ENCODE assay signal across 16 cellular contexts in genomic region chr5:108753877-108754276, GRCh38. TPM values are rescaled to one million over a fixed set of nuclear protein-coding genes. Genes with fewer than 3 reads are reported as not detected.
DNase-seq lines count a peak whose midpoint lies in the region; ATAC-seq, FAIRE-seq and TF ChIP-seq lines count a peak whose summit lies in the region.
"Had no signal": no experiment of that assay in that cellular context is flagged by ENCODE, and none has a peak within 500 bp of the region (broad histone marks: within the 10 kb centered on the region; RNA-seq: fewer than 3 reads in every experiment).

No MANE protein-coding gene starts in this region.

- POLR2A ChIA-PET in A673 (lab: Charles Lee; ENCODE audit: low non-redundant PET), result no interaction called here

- BruUV-seq in A673 (replicated peaks; lab: Mats Ljungman, UMichigan), result no TSS peak

- ATAC-seq in SK-N-SH treated with all-trans-retinoic acid at 6 μM for 48 hours (peak; percentile 11; the same call in 2 of the 3 replicates), HG02840 (IDR thresholded peaks at IDR 0.05; ENCODE audit: low FRiP score, unreplicated experiment) (no peak), GM21367 (IDR thresholded peaks at IDR 0.05; ENCODE audit: unreplicated experiment) (no peak)

- intact Hi-C loops in A673 (cut with micrococcal nuclease; ENCODE audit: unreplicated experiment), result no loop called here

- TF ChIP-seq CTCF in A673 (conservative IDR thresholded peaks at IDR 0.05; ENCODE audit: low read depth, low read length), result no peak

- H3K9me3 ChIP-seq in A673 (ENCODE audit: low read depth, low read length, poor library complexity, severe bottlenecking), result no peaks in the 10 kb centered on the region
- H3K9me3 ChIP-seq: esophagus muscularis mucosa had no signal

- no peaks in the 10 kb centered on the region for H3K36me3 ChIP-seq in A673 (ENCODE audit: insufficient read depth, low read length, poor library complexity, severe bottlenecking)
- H3K36me3 ChIP-seq: esophagus muscularis mucosa had no signal

- TF ChIP-seq POLR2A in H54 (IDR thresholded peaks at IDR 0.05; ENCODE audit: low read depth, low read length), result no peak

- CTCF ChIA-PET in A673 (lab: Charles Lee), result interaction anchor here (0.6 kb wide), 1 partner anchor 65 kb away, joined by 5 read pairs; no protein-coding TSS in a partner anchor

- no peaks in the 10 kb centered on the region for H3K27me3 ChIP-seq in A673 (replicated peaks; ENCODE audit: insufficient read depth, low read depth, low read length, poor library complexity)
- H3K27me3 ChIP-seq: esophagus muscularis mucosa had no signal

- peak; percentile 97 for FAIRE-seq in H54 (lab: Jason Lieb, UNC)
- FAIRE-seq: TTC549 had no signal

- no peak overlapping the region for H3K4me3 ChIP-seq in A673 (ENCODE audit: low read depth, low read length, poor library complexity, severe bottlenecking)
- H3K4me3 ChIP-seq: esophagus muscularis mucosa had no signal

- DNase-seq in A673 (ENCODE audit: low spot score), result peak; percentile 42
- no peak for DNase-seq in H54 (ENCODE audit: insufficient read length, low spot score)
- DNase-seq in fibroblast of the conjunctiva (ENCODE audit: low read depth), result peak; percentile 14
- DNase-seq in NCI-H82 treated with DMSO at 0.1 percent for 48 hours (lab: John Stamatoyannopoulos, UW; ENCODE audit: unreplicated experiment), result no peak
- no peak for DNase-seq in stimulated activated CD4-positive, alpha-beta T cell treated with anti-CD3 and anti-CD28 coated beads, Interleukin-2, amount 100 ng/mL, for 48 hours
- DNase-seq: activated naive CD4-positive, alpha-beta T cell treated with anti-CD3 and anti-CD28 coated beads, Interleukin-2, amount 10 ng/mL, durations not matched to agents 7 days and 5 days; KBM-7; NCI-H146; NCI-H524; occipital lobe; stimulated activated CD4-positive, alpha-beta T cell treated with anti-CD3 and anti-CD28 coated beads, Interleukin-15, amount 100 ng/mL, for 24 hours had no signal

- H3K27ac ChIP-seq in A673 (ENCODE audit: low read depth, low read length, poor library complexity, severe bottlenecking), result peak overlapping the region; percentile 41
- H3K27ac ChIP-seq: esophagus muscularis mucosa had no signal

- H3K4me1 ChIP-seq in A673 (ENCODE audit: insufficient read depth, low read length, poor library complexity, severe bottlenecking), result peaks cover 18% of the 10 kb centered on the region

TF ChIP-seq in SK-N-SH treated with all-trans-retinoic acid at 6 μM for 48 hours, 23 proteins besides CTCF, POLR2A, EP300 and RAD21:
- TF ChIP-seq PPARA (CRISPR knock-in tag; IDR thresholded peaks at IDR 0.05; ENCODE audit: borderline replicate concordance) (no peak), SNAI2 (CRISPR knock-in tag; IDR thresholded peaks at IDR 0.05) (no peak), ZNF565 (CRISPR knock-in tag; conservative IDR thresholded peaks at IDR 0.05; ENCODE audit: low read depth) (no peak), ZNF70 (CRISPR knock-in tag; IDR thresholded peaks at IDR 0.05) (no peak), ESRRG (CRISPR knock-in tag; IDR thresholded peaks at IDR 0.05) (no peak), ZC3H10 (CRISPR knock-in tag; IDR thresholded peaks at IDR 0.05) (no peak), CSDC2 (CRISPR knock-in tag; IDR thresholded peaks at IDR 0.05) (no peak), ZNF8 (CRISPR knock-in tag; IDR thresholded peaks at IDR 0.05) (no peak), RARB (CRISPR knock-in tag; IDR thresholded peaks at IDR 0.05) (no peak), CREB5 (CRISPR knock-in tag; IDR thresholded peaks at IDR 0.05; ENCODE audit: low read depth) (no peak), BACH2 (CRISPR knock-in tag; IDR thresholded peaks at IDR 0.05; ENCODE audit: borderline replicate concordance) (no peak), TOX (CRISPR knock-in tag; IDR thresholded peaks at IDR 0.05; ENCODE audit: borderline replicate concordance) (no peak), ZFP3 (CRISPR knock-in tag; IDR thresholded peaks at IDR 0.05) (no peak), ZFP30 (CRISPR knock-in tag; IDR thresholded peaks at IDR 0.05) (no peak), ISL1 (CRISPR knock-in tag; IDR thresholded peaks at IDR 0.05) (no peak)
- TF ChIP-seq, protein P1, sequence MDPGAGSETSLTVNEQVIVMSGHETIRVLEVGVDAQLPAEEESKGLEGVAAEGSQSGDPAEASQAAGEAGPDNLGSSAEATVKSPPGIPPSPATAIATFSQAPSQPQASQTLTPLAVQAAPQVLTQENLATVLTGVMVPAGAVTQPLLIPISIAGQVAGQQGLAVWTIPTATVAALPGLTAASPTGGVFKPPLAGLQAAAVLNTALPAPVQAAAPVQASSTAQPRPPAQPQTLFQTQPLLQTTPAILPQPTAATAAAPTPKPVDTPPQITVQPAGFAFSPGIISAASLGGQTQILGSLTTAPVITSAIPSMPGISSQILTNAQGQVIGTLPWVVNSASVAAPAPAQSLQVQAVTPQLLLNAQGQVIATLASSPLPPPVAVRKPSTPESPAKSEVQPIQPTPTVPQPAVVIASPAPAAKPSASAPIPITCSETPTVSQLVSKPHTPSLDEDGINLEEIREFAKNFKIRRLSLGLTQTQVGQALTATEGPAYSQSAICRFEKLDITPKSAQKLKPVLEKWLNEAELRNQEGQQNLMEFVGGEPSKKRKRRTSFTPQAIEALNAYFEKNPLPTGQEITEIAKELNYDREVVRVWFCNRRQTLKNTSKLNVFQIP (CRISPR knock-in tag; IDR thresholded peaks at IDR 0.05; ENCODE audit: borderline replicate concordance, low read depth), result no peak
- TF ChIP-seq, protein P2, sequence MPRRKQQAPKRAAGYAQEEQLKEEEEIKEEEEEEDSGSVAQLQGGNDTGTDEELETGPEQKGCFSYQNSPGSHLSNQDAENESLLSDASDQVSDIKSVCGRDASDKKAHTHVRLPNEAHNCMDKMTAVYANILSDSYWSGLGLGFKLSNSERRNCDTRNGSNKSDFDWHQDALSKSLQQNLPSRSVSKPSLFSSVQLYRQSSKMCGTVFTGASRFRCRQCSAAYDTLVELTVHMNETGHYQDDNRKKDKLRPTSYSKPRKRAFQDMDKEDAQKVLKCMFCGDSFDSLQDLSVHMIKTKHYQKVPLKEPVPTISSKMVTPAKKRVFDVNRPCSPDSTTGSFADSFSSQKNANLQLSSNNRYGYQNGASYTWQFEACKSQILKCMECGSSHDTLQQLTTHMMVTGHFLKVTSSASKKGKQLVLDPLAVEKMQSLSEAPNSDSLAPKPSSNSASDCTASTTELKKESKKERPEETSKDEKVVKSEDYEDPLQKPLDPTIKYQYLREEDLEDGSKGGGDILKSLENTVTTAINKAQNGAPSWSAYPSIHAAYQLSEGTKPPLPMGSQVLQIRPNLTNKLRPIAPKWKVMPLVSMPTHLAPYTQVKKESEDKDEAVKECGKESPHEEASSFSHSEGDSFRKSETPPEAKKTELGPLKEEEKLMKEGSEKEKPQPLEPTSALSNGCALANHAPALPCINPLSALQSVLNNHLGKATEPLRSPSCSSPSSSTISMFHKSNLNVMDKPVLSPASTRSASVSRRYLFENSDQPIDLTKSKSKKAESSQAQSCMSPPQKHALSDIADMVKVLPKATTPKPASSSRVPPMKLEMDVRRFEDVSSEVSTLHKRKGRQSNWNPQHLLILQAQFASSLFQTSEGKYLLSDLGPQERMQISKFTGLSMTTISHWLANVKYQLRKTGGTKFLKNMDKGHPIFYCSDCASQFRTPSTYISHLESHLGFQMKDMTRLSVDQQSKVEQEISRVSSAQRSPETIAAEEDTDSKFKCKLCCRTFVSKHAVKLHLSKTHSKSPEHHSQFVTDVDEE (CRISPR knock-in tag; IDR thresholded peaks at IDR 0.05), result no peak

RNA-seq across cellular contexts. Expression of gene FER, which starts 6.2 kb away (rescaled TPM):
- total RNA-seq in A673 (2021), result 16.4 and 16.6 TPM in 2 replicates

Comparison
In these comparisons a context has a peak if more than half of its experiments do, and no peak if none do; other contexts are left out.
1. DNase-seq: peak in A673 (single experiment) and fibroblast of the conjunctiva (single experiment); none in H54 (single experiment), NCI-H82 treated with DMSO at 0.1 percent for 48 hours (single experiment) and stimulated activated CD4-positive, alpha-beta T cell treated with anti-CD3 and anti-CD28 coated beads, Interleukin-2, amount 100 ng/mL, for 48 hours (0 of 2).